In the genomic region with DNA sequence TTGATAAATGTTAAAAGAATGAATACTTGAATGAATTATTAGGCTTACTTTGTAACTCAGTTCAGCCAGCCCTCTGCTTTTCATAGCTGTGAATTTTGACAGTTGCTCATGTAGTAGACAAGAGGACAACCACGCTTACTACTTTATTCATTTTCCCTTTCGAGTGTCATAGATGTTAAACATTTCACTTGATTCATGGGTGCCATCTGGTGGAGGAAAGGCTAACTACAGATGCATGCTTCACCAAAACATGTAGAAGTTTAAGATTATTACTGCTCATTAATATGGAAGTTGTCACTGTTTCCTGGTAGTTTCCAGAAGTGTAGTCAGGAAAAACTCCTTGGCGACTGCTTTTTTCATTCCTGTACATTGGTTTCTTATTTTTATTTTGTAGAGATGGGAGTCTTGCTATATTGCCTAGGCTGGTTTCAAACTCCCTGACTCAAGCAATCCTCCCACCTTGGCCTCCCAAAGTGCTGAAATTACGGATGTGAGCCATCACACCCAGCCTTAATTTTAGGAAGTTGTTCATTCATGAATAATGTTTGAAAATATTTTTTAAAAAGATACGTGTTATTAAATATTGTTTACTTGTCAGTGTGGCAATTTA, we compare ENCODE assay signal across 9 cellular contexts.
DNase-seq lines count a peak whose midpoint lies in the region; ATAC-seq and TF ChIP-seq lines count a peak whose summit lies in the region.
"Had no signal": no experiment of that assay in that cellular context is flagged by ENCODE, and none has a peak within 500 bp of the region (broad histone marks: within the 10 kb centered on the region; RNA-seq: fewer than 3 reads in every experiment).

No MANE protein-coding gene starts in this region.

- DNase-seq in SK-MEL-5 (ENCODE audit: low read depth, low spot score) (peak; percentile 82), astrocyte of the spinal cord (ENCODE audit: low read depth, low spot score) (peak; percentile 74), iris pigment epithelial cell (ENCODE audit: low read depth) (peak; percentile 68), NK-92 (lab: John Stamatoyannopoulos, UW; ENCODE audit: unreplicated experiment) (no peak), DMS153 (lab: John Stamatoyannopoulos, UW) (no peak)
- peak; percentile 73 to 83 for DNase-seq in stimulated activated CD4-positive, alpha-beta T cell treated with anti-CD3 and anti-CD28 coated beads, Interleukin-2, amount 100 ng/mL, for 24 hours

- no peak overlapping the region for H3K4me3 ChIP-seq in astrocyte of the spinal cord (ENCODE audit: low read depth, low read length)
- H3K4me3 ChIP-seq: skin epidermis had no signal

- peak; percentile 79 for TF ChIP-seq CTCF in astrocyte of the spinal cord (IDR thresholded peaks at IDR 0.05; ENCODE audit: low read depth, low read length)

- ATAC-seq in GM18511 (IDR thresholded peaks at IDR 0.05; ENCODE audit: unreplicated experiment) (peak; percentile 97), HG02943 (IDR thresholded peaks at IDR 0.05; ENCODE audit: low read depth, unreplicated experiment) (peak; percentile 91)

- in situ Hi-C loops in SK-MEL-5 (cut with HindIII; ENCODE audit: low pct_unique_long_range_greater_than_20kb, low sequenced_read_pairs) (no loop called here), astrocyte of the spinal cord (cut with HindIII; ENCODE audit: low sequenced_read_pairs) (no loop called here)

Comparison
In these comparisons a context has a peak if more than half of its experiments do, and no peak if none do; other contexts are left out.
1. DNase-seq: peak in SK-MEL-5 (single experiment), astrocyte of the spinal cord (single experiment), iris pigment epithelial cell (single experiment) and stimulated activated CD4-positive, alpha-beta T cell treated with anti-CD3 and anti-CD28 coated beads, Interleukin-2, amount 100 ng/mL, for 24 hours (2 of 2); none in NK-92 (single experiment) and DMS153 (single experiment).